ENCODE assay signal across 8 cellular contexts in genomic region chr10:96043157-96043894, GRCh38.
DNase-seq lines count a peak whose midpoint lies in the region; ATAC-seq and TF ChIP-seq lines count a peak whose summit lies in the region.

Gene CCNJ (plus strand): TSS chr10:96043583. CDS start chr10:96044394, 811 bp downstream.

- DNase-seq in AG09309 (ENCODE audit: low read depth), result peak; percentile 47
- DNase-seq in NCI-H345 treated with DMSO at 0.1 percent for 48 hours (lab: John Stamatoyannopoulos, UW; ENCODE audit: unreplicated experiment), result peak; percentile 54
- peak; percentile 73 for DNase-seq in activated CD4-positive, alpha-beta T cell treated with anti-CD3 and anti-CD28 coated beads for 1 hour
- peak; percentile 90 for DNase-seq in choroid plexus epithelial cell (ENCODE audit: low read depth)
- DNase-seq in kidney tubule cell (ENCODE audit: low spot score), result peak; percentile 91
- DNase-seq in stimulated activated CD4-positive, alpha-beta T cell treated with anti-CD3 and anti-CD28 coated beads, Interleukin-15, amount 100 ng/mL, for 48 hours (ENCODE audit: low read depth in 2 of 2), result peak; percentile 62 to 78

- H3K4me3 ChIP-seq in AG09309 (ENCODE audit: control insufficient read depth, low read depth, low read length) (peak within 1 kb of the TSS; percentile 97), choroid plexus epithelial cell (ENCODE audit: low read depth, low read length) (peak within 1 kb of the TSS; percentile 81)

- ATAC-seq in GM18907 (IDR thresholded peaks at IDR 0.05; ENCODE audit: unreplicated experiment) (peak; percentile 90), HG03135 (IDR thresholded peaks at IDR 0.05; ENCODE audit: unreplicated experiment) (peak; percentile 85)

- TF ChIP-seq CTCF in AG09309 (IDR thresholded peaks at IDR 0.05; ENCODE audit: control insufficient read depth, insufficient read depth, low read depth, low read length, missing control alignments), result no peak
- TF ChIP-seq CTCF in choroid plexus epithelial cell (conservative IDR thresholded peaks at IDR 0.05; ENCODE audit: low read depth, low read length), result peak; percentile 24

Comparison
In these comparisons a context has a peak if more than half of its experiments do, and no peak if none do; other contexts are left out.
1. Peak in every context shown above with its lines: DNase-seq, ATAC-seq and H3K4me3 ChIP-seq.